12 cellular contexts compared by ENCODE assay signal in genomic region chr5:75405296-75405695, GRCh38.
DNase-seq lines count a peak whose midpoint lies in the region; TF ChIP-seq lines count a peak whose summit lies in the region.
"Had no signal": no experiment of that assay in that cellular context is flagged by ENCODE, and none has a peak within 500 bp of the region (broad histone marks: within the 10 kb centered on the region; RNA-seq: fewer than 3 reads in every experiment).

No MANE protein-coding gene starts in this region.

- no peaks in the 10 kb centered on the region; the same call in 1 of the 2 replicates for H3K36me3 ChIP-seq in Karpas-422 (ENCODE audit: insufficient read depth, low read length)

- TF ChIP-seq CTCF in GM13976 (IDR thresholded peaks at IDR 0.05; ENCODE audit: borderline replicate concordance, control extremely low read depth, extremely low read depth, insufficient read depth, missing control alignments), result no peak

- intact Hi-C loops in activated T-helper 1 cell treated with anti-CD3 and anti-CD28 coated beads, Interleukin-12 subunit alpha, Interleukin-12 subunit beta, Interleukin-2, Interleukin-4 antibody, amounts not matched to agents 30 ng/mL and 10 ng/mL and 1 ng/mL, durations not matched to agents 14 hours and 24 hours and 36 hours (cut with micrococcal nuclease), result no loop called here

- no peak overlapping the region for H3K9ac ChIP-seq in Karpas-422 (ENCODE audit: low read length)

- no peaks in the 10 kb centered on the region for H3K9me2 ChIP-seq in Karpas-422 (replicated peaks; ENCODE audit: insufficient read depth, low read length)

- no peaks in the 10 kb centered on the region for H3K9me3 Mint-ChIP-seq in activated T-helper 1 cell treated with anti-CD3 and anti-CD28 coated beads, Interleukin-12 subunit alpha, Interleukin-12 subunit beta, Interleukin-2, Interleukin-4 antibody, amounts not matched to agents 30 ng/mL and 10 ng/mL and 1 ng/mL, durations not matched to agents 14 hours and 24 hours and 36 hours
- H3K9me3 Mint-ChIP-seq: IgD-negative memory B cell had no signal

- H2AFZ ChIP-seq in Karpas-422 (ENCODE audit: low read length), result no peak overlapping the region

- H3K27me3 Mint-ChIP-seq in activated T-helper 1 cell treated with anti-CD3 and anti-CD28 coated beads, Interleukin-12 subunit alpha, Interleukin-12 subunit beta, Interleukin-2, Interleukin-4 antibody, amounts not matched to agents 30 ng/mL and 10 ng/mL and 1 ng/mL, durations not matched to agents 14 hours and 24 hours and 36 hours (ENCODE audit: insufficient read depth), result no peaks in the 10 kb centered on the region
- H3K27me3 Mint-ChIP-seq: IgD-negative memory B cell had no signal

- H3K4me2 ChIP-seq in Karpas-422 (ENCODE audit: low read depth, low read length, poor library complexity, severe bottlenecking), result no peak overlapping the region

- no peak overlapping the region for H3K4me3 Mint-ChIP-seq in activated T-helper 1 cell treated with anti-CD3 and anti-CD28 coated beads, Interleukin-12 subunit alpha, Interleukin-12 subunit beta, Interleukin-2, Interleukin-4 antibody, amounts not matched to agents 30 ng/mL and 10 ng/mL and 1 ng/mL, durations not matched to agents 14 hours and 24 hours and 36 hours
- H3K4me3 Mint-ChIP-seq: IgD-negative memory B cell had no signal

- no peak overlapping the region for H3K27ac ChIP-seq in Karpas-422 (ENCODE audit: low read length)
- H3K27ac ChIP-seq: left lung, right lobe of liver had no signal

- H3K27me3 ChIP-seq in Karpas-422 (ENCODE audit: low read length), result no peaks in the 10 kb centered on the region
- H3K27me3 ChIP-seq: left lung, right lobe of liver had no signal

- H4K20me1 ChIP-seq in Karpas-422 (ENCODE audit: insufficient read depth, low read depth, low read length), result no peaks in the 10 kb centered on the region

- in situ Hi-C loops in GM13976 (cut with MboI; ENCODE audit: low sequenced_read_pairs, unreplicated experiment), result no loop called here

- peaks cover 5% of the 10 kb centered on the region for H3K4me1 Mint-ChIP-seq in activated T-helper 1 cell treated with anti-CD3 and anti-CD28 coated beads, Interleukin-12 subunit alpha, Interleukin-12 subunit beta, Interleukin-2, Interleukin-4 antibody, amounts not matched to agents 30 ng/mL and 10 ng/mL and 1 ng/mL, durations not matched to agents 14 hours and 24 hours and 36 hours (ENCODE audit: low read depth)
- H3K4me1 Mint-ChIP-seq: IgD-negative memory B cell had no signal

- H3K4me1 ChIP-seq in Karpas-422 (ENCODE audit: low read length), result no peaks in the 10 kb centered on the region
- H3K4me1 ChIP-seq: left lung, right lobe of liver had no signal

- H3K36me3 Mint-ChIP-seq in activated T-helper 1 cell treated with anti-CD3 and anti-CD28 coated beads, Interleukin-12 subunit alpha, Interleukin-12 subunit beta, Interleukin-2, Interleukin-4 antibody, amounts not matched to agents 30 ng/mL and 10 ng/mL and 1 ng/mL, durations not matched to agents 14 hours and 24 hours and 36 hours (ENCODE audit: low read depth), result peaks cover 15% of the 10 kb centered on the region

- DNase-seq in EH (ENCODE audit: low read depth) (peak; percentile 6), Karpas-422 (peak; percentile 16), kidney tubule cell (ENCODE audit: low spot score) (peak; percentile 64), cerebellar cortex (ENCODE audit: low spot score) (no peak), NCI-H2029 treated with DMSO at 0.1 percent for 48 hours (lab: John Stamatoyannopoulos, UW) (no peak), GM13976 (ENCODE audit: low spot score) (no peak)
- DNase-seq in activated T-helper 1 cell treated with anti-CD3 and anti-CD28 coated beads, Interleukin-12 subunit alpha, Interleukin-12 subunit beta, Interleukin-2, Interleukin-4 antibody, amounts not matched to agents 30 ng/mL and 10 ng/mL and 1 ng/mL, durations not matched to agents 14 hours and 24 hours and 36 hours (ENCODE audit: low spot score), result no peak
- DNase-seq: activated CD4-positive, CD25-positive, alpha-beta regulatory T cell; activated effector memory CD4-positive, alpha-beta T cell treated with Interleukin-2 at 50 U/mL for 16 hours; left lung; right lobe of liver had no signal

- H3K4me3 ChIP-seq in Karpas-422 (ENCODE audit: low read length), result no peak overlapping the region
- H3K4me3 ChIP-seq: left lung, right lobe of liver had no signal

- H3K27ac Mint-ChIP-seq in activated T-helper 1 cell treated with anti-CD3 and anti-CD28 coated beads, Interleukin-12 subunit alpha, Interleukin-12 subunit beta, Interleukin-2, Interleukin-4 antibody, amounts not matched to agents 30 ng/mL and 10 ng/mL and 1 ng/mL, durations not matched to agents 14 hours and 24 hours and 36 hours, result peak overlapping the region; percentile 65
- H3K27ac Mint-ChIP-seq: IgD-negative memory B cell had no signal

- no peaks in the 10 kb centered on the region for H3K9me3 ChIP-seq in Karpas-422 (ENCODE audit: low read length)
- H3K9me3 ChIP-seq: left lung, right lobe of liver had no signal

- H3K79me2 ChIP-seq in Karpas-422 (ENCODE audit: low read length), result peaks cover 6% of the 10 kb centered on the region; the same call in 1 of the 2 replicates

Comparison
In these comparisons a context has a peak if more than half of its experiments do, and no peak if none do; other contexts are left out.
1. DNase-seq: peak in EH (single experiment), Karpas-422 (single experiment) and kidney tubule cell (single experiment); none in activated T-helper 1 cell treated with anti-CD3 and anti-CD28 coated beads, Interleukin-12 subunit alpha, Interleukin-12 subunit beta, Interleukin-2, Interleukin-4 antibody, amounts not matched to agents 30 ng/mL and 10 ng/mL and 1 ng/mL, durations not matched to agents 14 hours and 24 hours and 36 hours (single experiment), cerebellar cortex (single experiment), NCI-H2029 treated with DMSO at 0.1 percent for 48 hours (single experiment) and GM13976 (single experiment).